Comparison of ENCODE assay signal across 26 cellular contexts in genomic region chr1:145711213-145711651, GRCh38. TPM values are rescaled to one million over a fixed set of nuclear protein-coding genes. Genes with fewer than 3 reads are reported as not detected.
DNase-seq lines count a peak whose midpoint lies in the region; ATAC-seq and TF ChIP-seq lines count a peak whose summit lies in the region.
"Had no signal": no experiment of that assay in that cellular context is flagged by ENCODE, and none has a peak within 500 bp of the region (broad histone marks: within the 10 kb centered on the region; RNA-seq: fewer than 3 reads in every experiment).

No MANE protein-coding gene starts in this region.

- H3K27me3 Mint-ChIP-seq in nephron progenitor cell (ENCODE audit: low read depth, poor library complexity): peaks cover 20% of the 10 kb centered on the region
- H3K27me3 Mint-ChIP-seq in T-cell: no peaks in the 10 kb centered on the region
- H3K27me3 Mint-ChIP-seq: activated naive CD8-positive, alpha-beta T cell; IgD-negative memory B cell had no signal

- no peak for ATAC-seq in T-cell (replicated peaks in 1 of 4)
- ATAC-seq: CD8-positive, alpha-beta T cell; naive thymus-derived CD4-positive, alpha-beta T cell; stimulated activated effector memory CD8-positive, alpha-beta T cell treated with anti-CD3 and anti-CD28 coated beads, Interleukin-12 subunit alpha, Interleukin-12 subunit beta, amount 100 ng/mL, for 72 hours; T-helper 17 cell; WTC11 had no signal

- H3K4me1 Mint-ChIP-seq in nephron progenitor cell (peaks cover 47% of the 10 kb centered on the region), T-cell (no peaks in the 10 kb centered on the region)

- H3K4me3 Mint-ChIP-seq in nephron progenitor cell: no peak overlapping the region
- H3K4me3 Mint-ChIP-seq in T-cell: no peak overlapping the region
- H3K4me3 Mint-ChIP-seq: activated CD4-positive, alpha-beta memory T cell treated with anti-CD3 and anti-CD28 coated beads, Interleukin-2, amount 10 ng/mL, durations not matched to agents 7 days and 5 days; activated naive CD8-positive, alpha-beta T cell; CD8-positive, alpha-beta T cell; naive thymus-derived CD4-positive, alpha-beta T cell; stimulated activated effector memory CD8-positive, alpha-beta T cell treated with anti-CD3 and anti-CD28 coated beads, Interleukin-12 subunit alpha, Interleukin-12 subunit beta, amount 100 ng/mL, for 72 hours; T-helper 17 cell; WTC11 had no signal

- no peaks in the 10 kb centered on the region for H3K36me3 Mint-ChIP-seq in nephron progenitor cell (ENCODE audit: low read depth)
- no peaks in the 10 kb centered on the region for H3K36me3 Mint-ChIP-seq in T-cell
- H3K36me3 Mint-ChIP-seq: activated naive CD8-positive, alpha-beta T cell; CD8-positive, alpha-beta T cell; naive thymus-derived CD4-positive, alpha-beta T cell; stimulated activated effector memory CD8-positive, alpha-beta T cell treated with anti-CD3 and anti-CD28 coated beads, Interleukin-12 subunit alpha, Interleukin-12 subunit beta, amount 100 ng/mL, for 72 hours; WTC11 had no signal

- no peak for TF ChIP-seq CTCF in nephron progenitor cell (IDR thresholded peaks at IDR 0.05)

- H3K9me3 Mint-ChIP-seq in nephron progenitor cell: no peaks in the 10 kb centered on the region
- H3K9me3 Mint-ChIP-seq in T-cell: no peaks in the 10 kb centered on the region
- H3K9me3 Mint-ChIP-seq: activated CD4-positive, alpha-beta memory T cell treated with anti-CD3 and anti-CD28 coated beads, Interleukin-2, amount 10 ng/mL, durations not matched to agents 7 days and 5 days; CD8-positive, alpha-beta T cell; naive thymus-derived CD4-positive, alpha-beta T cell; stimulated activated effector memory CD8-positive, alpha-beta T cell treated with anti-CD3 and anti-CD28 coated beads, Interleukin-12 subunit alpha, Interleukin-12 subunit beta, amount 100 ng/mL, for 72 hours had no signal

- in situ Hi-C loops in ACHN (cut with HindIII; ENCODE audit: low pct_ligation_motif_present, low pct_unique_long_range_greater_than_20kb, low sequenced_read_pairs): no loop called here

- CTCF ChIA-PET in T-cell (lab: Charles Lee): no interaction called here

- peak; percentile 90 for DNase-seq in ACHN
- DNase-seq in NCI-H526 treated with DMSO at 0.1 percent for 48 hours (lab: John Stamatoyannopoulos, UW): peak; percentile 19
- peak; percentile 86 for DNase-seq in islet precursor cell
- DNase-seq in nephron progenitor cell: peak; percentile 26
- DNase-seq in stimulated activated CD4-positive, alpha-beta T cell treated with anti-CD3 and anti-CD28 coated beads, Interleukin-4, amount 100 ng/mL, for 24 hours: no peak
- DNase-seq in anterior cingulate cortex (lab: John Stamatoyannopoulos, UW): no peak
- DNase-seq in hippocampal formation (lab: John Stamatoyannopoulos, UW): no peak
- DNase-seq in T-cell: no peak
- DNase-seq: activated CD4-positive, alpha-beta memory T cell treated with anti-CD3 and anti-CD28 coated beads, Interleukin-2, amount 10 ng/mL, durations not matched to agents 7 days and 5 days; brain microvascular endothelial cell; CD8-positive, alpha-beta T cell; cortex of kidney; foreskin melanocyte; lower lobe of right lung; naive thymus-derived CD4-positive, alpha-beta T cell; NCI-H187; Right ventricle myocardium superior; T-helper 17 cell; testis had no signal

- POLR2A ChIA-PET in T-cell (lab: Charles Lee): no interaction called here

- H3K27ac Mint-ChIP-seq in nephron progenitor cell (peak overlapping the region; percentile 92), T-cell (no peak overlapping the region)
- H3K27ac Mint-ChIP-seq: activated CD4-positive, alpha-beta memory T cell treated with anti-CD3 and anti-CD28 coated beads, Interleukin-2, amount 10 ng/mL, durations not matched to agents 7 days and 5 days; activated naive CD8-positive, alpha-beta T cell; CD8-positive, alpha-beta T cell; naive thymus-derived CD4-positive, alpha-beta T cell; stimulated activated effector memory CD8-positive, alpha-beta T cell treated with anti-CD3 and anti-CD28 coated beads, Interleukin-12 subunit alpha, Interleukin-12 subunit beta, amount 100 ng/mL, for 72 hours; T-helper 17 cell; WTC11 had no signal

RNA-seq across cellular contexts. Expression of gene PDZK1, which starts 4.1 kb away (rescaled TPM):
- total RNA-seq in T-cell: under 1 TPM in 1 of 5 donors, not detected in 4; 0.39 TPM
- total RNA-seq: H4, lower lobe of right lung, Right ventricle myocardium superior had no signal

RNA-seq across cellular contexts. Expression of gene CD160, which starts 8.1 kb away (rescaled TPM):
- 1 to 10 TPM in 3 of 5 donors, under 1 TPM in 2; 0.53 to 9.1 (median 1.7) TPM for total RNA-seq in T-cell
- total RNA-seq: activated CD4-positive, alpha-beta memory T cell treated with anti-CD3 and anti-CD28 coated beads, Interleukin-2, amount 10 ng/mL, durations not matched to agents 7 days and 5 days; Daoy; H4; NCI-H460; Right ventricle myocardium superior; WTC11 had no signal

Comparison
In these comparisons a context has a peak if more than half of its experiments do, and no peak if none do; other contexts are left out.
1. DNase-seq: peak in ACHN (single experiment), NCI-H526 treated with DMSO at 0.1 percent for 48 hours (single experiment), islet precursor cell (single experiment) and nephron progenitor cell (single experiment); none in stimulated activated CD4-positive, alpha-beta T cell treated with anti-CD3 and anti-CD28 coated beads, Interleukin-4, amount 100 ng/mL, for 24 hours (single experiment), anterior cingulate cortex (0 of 58), hippocampal formation (0 of 2) and T-cell (0 of 34).